In the genomic region with DNA sequence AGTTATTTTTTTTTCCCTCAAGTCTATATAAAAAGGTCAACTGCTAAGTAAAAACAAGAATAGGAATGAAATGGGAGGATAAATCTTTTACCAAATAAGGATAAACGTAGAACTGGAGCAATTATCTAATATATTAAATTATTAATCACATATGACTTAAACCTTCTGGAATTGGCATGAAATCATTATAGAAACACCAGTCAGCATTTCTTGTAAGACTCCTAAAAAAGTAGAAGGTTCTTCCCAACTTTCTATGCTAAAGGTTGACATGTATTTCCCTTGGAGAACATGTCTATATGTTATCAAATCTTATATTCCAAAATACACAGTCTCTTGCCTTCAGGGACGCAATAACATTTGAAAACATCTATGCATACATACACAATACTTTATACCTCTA, we compare ENCODE assay signal across 8 cellular contexts.
"Had no signal": no experiment of that assay in that cellular context is flagged by ENCODE, and none has a peak within 500 bp of the region (broad histone marks: within the 10 kb centered on the region; RNA-seq: fewer than 3 reads in every experiment).

No MANE protein-coding gene starts in this region.

- H3K4me2 ChIP-seq: GM23338 had no signal

- H3K4me1 ChIP-seq: HAP-1 had no signal

- H2AFZ ChIP-seq: GM23338 had no signal

- DNase-seq: H7, HFFc6, KG1 had no signal

- ATAC-seq: GM23338, HCT116 had no signal

- H3K27ac ChIP-seq: HL-60 had no signal

- H3K4me3 ChIP-seq: GM23338, HAP-1 had no signal

- H3K9me3 ChIP-seq: HAP-1 had no signal

- FAIRE-seq: H1 had no signal

- H3K36me3 ChIP-seq: HAP-1 had no signal
